In genomic region chr3:184289426-184289938, GRCh38 we compare ENCODE assay signal across 9 cellular contexts. TPM values are rescaled to one million over a fixed set of nuclear protein-coding genes. Genes with fewer than 3 reads are reported as not detected.
DNase-seq lines count a peak whose midpoint lies in the region; ATAC-seq, FAIRE-seq and TF ChIP-seq lines count a peak whose summit lies in the region.
"Had no signal": no experiment of that assay in that cellular context is flagged by ENCODE, and none has a peak within 500 bp of the region (broad histone marks: within the 10 kb centered on the region; RNA-seq: fewer than 3 reads in every experiment).

No MANE protein-coding gene starts in this region.

- TF ChIP-seq CTCF in fibroblast of villous mesenchyme (IDR thresholded peaks at IDR 0.05; ENCODE audit: insufficient read depth, low read depth, low read length) (peak; percentile 69), parathyroid adenoma (IDR thresholded peaks at IDR 0.05) (peak; percentile 69), omental fat pad (IDR thresholded peaks at IDR 0.05) (no peak)

- no peak for FAIRE-seq in RCC 7860 (lab: Jason Lieb, UNC)

- H3K9me3 ChIP-seq in parathyroid adenoma (ENCODE audit: control insufficient read depth, low read length), result no peaks in the 10 kb centered on the region

- no peaks in the 10 kb centered on the region for H3K36me3 Mint-ChIP-seq in activated T-helper 1 cell treated with anti-CD3 and anti-CD28 coated beads, Interleukin-12 subunit alpha, Interleukin-12 subunit beta, Interleukin-2, Interleukin-4 antibody, amounts not matched to agents 30 ng/mL and 10 ng/mL and 1 ng/mL, durations not matched to agents 14 hours and 24 hours and 36 hours (ENCODE audit: low read depth)

- H3K27me3 ChIP-seq in parathyroid adenoma (ENCODE audit: control insufficient read depth, insufficient read depth, low read length), result no peaks in the 10 kb centered on the region

- H3K4me1 ChIP-seq in parathyroid adenoma, result peaks cover 2% of the 10 kb centered on the region

- no peak for ATAC-seq in omental fat pad (ENCODE audit: low FRiP score)
- ATAC-seq in GM18519 (IDR thresholded peaks at IDR 0.05; ENCODE audit: low FRiP score, unreplicated experiment), result no peak

- H3K9ac ChIP-seq in parathyroid adenoma, result no peak overlapping the region

- intact Hi-C loops in activated T-helper 1 cell treated with anti-CD3 and anti-CD28 coated beads, Interleukin-12 subunit alpha, Interleukin-12 subunit beta, Interleukin-2, Interleukin-4 antibody, amounts not matched to agents 30 ng/mL and 10 ng/mL and 1 ng/mL, durations not matched to agents 14 hours and 24 hours and 36 hours (cut with micrococcal nuclease), result loop anchor here (1.0 to 2.0 kb wide), 4 partner anchors 39 to 394 kb away; partner anchors contain the start of gene ABCC5

- no peak overlapping the region for H3K4me2 ChIP-seq in parathyroid adenoma (ENCODE audit: low read length)

- no peaks in the 10 kb centered on the region for H3K9me3 Mint-ChIP-seq in activated T-helper 1 cell treated with anti-CD3 and anti-CD28 coated beads, Interleukin-12 subunit alpha, Interleukin-12 subunit beta, Interleukin-2, Interleukin-4 antibody, amounts not matched to agents 30 ng/mL and 10 ng/mL and 1 ng/mL, durations not matched to agents 14 hours and 24 hours and 36 hours
- H3K9me3 Mint-ChIP-seq: T-helper 1 cell treated with Interleukin-12 subunit alpha and Interleukin-12 subunit beta and Interleukin-4 antibody, amounts not matched to agents 30 μg/mL and 1 μg/mL, for 36 hours had no signal

- no peak overlapping the region for H3K4me3 Mint-ChIP-seq in activated T-helper 1 cell treated with anti-CD3 and anti-CD28 coated beads, Interleukin-12 subunit alpha, Interleukin-12 subunit beta, Interleukin-2, Interleukin-4 antibody, amounts not matched to agents 30 ng/mL and 10 ng/mL and 1 ng/mL, durations not matched to agents 14 hours and 24 hours and 36 hours
- H3K4me3 Mint-ChIP-seq: T-helper 1 cell treated with Interleukin-12 subunit alpha and Interleukin-12 subunit beta and Interleukin-4 antibody, amounts not matched to agents 30 μg/mL and 1 μg/mL, for 36 hours had no signal

- H3K79me2 ChIP-seq in parathyroid adenoma, result no peaks in the 10 kb centered on the region

- H3K27me3 Mint-ChIP-seq in activated T-helper 1 cell treated with anti-CD3 and anti-CD28 coated beads, Interleukin-12 subunit alpha, Interleukin-12 subunit beta, Interleukin-2, Interleukin-4 antibody, amounts not matched to agents 30 ng/mL and 10 ng/mL and 1 ng/mL, durations not matched to agents 14 hours and 24 hours and 36 hours (ENCODE audit: insufficient read depth), result peaks cover 10% of the 10 kb centered on the region

- H3K4me3 ChIP-seq in fibroblast of villous mesenchyme (ENCODE audit: low read depth, low read length) (no peak overlapping the region), parathyroid adenoma (ENCODE audit: low read depth, low read length) (no peak overlapping the region)

- no peak overlapping the region for H3K27ac ChIP-seq in parathyroid adenoma

- no peak overlapping the region for H2AFZ ChIP-seq in parathyroid adenoma

- DNase-seq in DMS79 (lab: John Stamatoyannopoulos, UW) (peak; percentile 17), LHCN-M2 (ENCODE audit: low read depth) (peak; percentile 54), RCC 7860 (ENCODE audit: low spot score) (peak; percentile 27), fibroblast of villous mesenchyme (ENCODE audit: low read depth) (peak; percentile 51), omental fat pad (ENCODE audit: low spot score) (no peak)
- DNase-seq in activated T-helper 1 cell treated with anti-CD3 and anti-CD28 coated beads, Interleukin-12 subunit alpha, Interleukin-12 subunit beta, Interleukin-2, Interleukin-4 antibody, amounts not matched to agents 30 ng/mL and 10 ng/mL and 1 ng/mL, durations not matched to agents 14 hours and 24 hours and 36 hours (ENCODE audit: low spot score), result peak; percentile 46

- H3K27ac Mint-ChIP-seq in activated T-helper 1 cell treated with anti-CD3 and anti-CD28 coated beads, Interleukin-12 subunit alpha, Interleukin-12 subunit beta, Interleukin-2, Interleukin-4 antibody, amounts not matched to agents 30 ng/mL and 10 ng/mL and 1 ng/mL, durations not matched to agents 14 hours and 24 hours and 36 hours, result no peak overlapping the region
- H3K27ac Mint-ChIP-seq: T-helper 1 cell treated with Interleukin-12 subunit alpha and Interleukin-12 subunit beta and Interleukin-4 antibody, amounts not matched to agents 30 μg/mL and 1 μg/mL, for 36 hours had no signal

- H3K4me1 Mint-ChIP-seq in activated T-helper 1 cell treated with anti-CD3 and anti-CD28 coated beads, Interleukin-12 subunit alpha, Interleukin-12 subunit beta, Interleukin-2, Interleukin-4 antibody, amounts not matched to agents 30 ng/mL and 10 ng/mL and 1 ng/mL, durations not matched to agents 14 hours and 24 hours and 36 hours (ENCODE audit: low read depth), result peaks cover 7% of the 10 kb centered on the region

- H3K36me3 ChIP-seq in parathyroid adenoma (ENCODE audit: control insufficient read depth, insufficient read depth, low read length), result no peaks in the 10 kb centered on the region

RNA-seq across cellular contexts. Expression of gene PSMD2, which starts 9.6 kb away (rescaled TPM):
- 623 and 688 TPM in 2 replicates for total RNA-seq in LHCN-M2 (2014; rRNA removed)
- 515 TPM for polyA plus RNA-seq in LHCN-M2 (2012)
- 251 and 255 TPM in 2 replicates for total RNA-seq in activated T-helper 1 cell treated with anti-CD3 and anti-CD28 coated beads, Interleukin-12 subunit alpha, Interleukin-12 subunit beta, Interleukin-2, Interleukin-4 antibody, amounts not matched to agents 30 ng/mL and 10 ng/mL and 1 ng/mL, durations not matched to agents 14 hours and 24 hours and 36 hours
- 364 and 388 TPM in 2 replicates for total RNA-seq in fibroblast of villous mesenchyme
- total RNA-seq in omental fat pad, result 100 to 1,000 TPM; 160 to 319 (median 213) TPM

RNA-seq across cellular contexts. Expression of gene ECE2, which starts 13.7 kb away (rescaled TPM):
- not detected in 2 replicates for total RNA-seq in LHCN-M2 (2014; rRNA removed)
- polyA plus RNA-seq in LHCN-M2 (2012), result not detected
- total RNA-seq in activated T-helper 1 cell treated with anti-CD3 and anti-CD28 coated beads, Interleukin-12 subunit alpha, Interleukin-12 subunit beta, Interleukin-2, Interleukin-4 antibody, amounts not matched to agents 30 ng/mL and 10 ng/mL and 1 ng/mL, durations not matched to agents 14 hours and 24 hours and 36 hours, result not detected in 2 replicates
- not detected in 2 replicates for total RNA-seq in fibroblast of villous mesenchyme
- total RNA-seq in omental fat pad, result not detected

RNA-seq across cellular contexts. Expression of gene EIF4G1, which starts 24.9 kb away (rescaled TPM):
- total RNA-seq in LHCN-M2 (2014; rRNA removed), result 302 and 321 TPM in 2 replicates
- 221 TPM for polyA plus RNA-seq in LHCN-M2 (2012)
- 657 and 706 TPM in 2 replicates for total RNA-seq in activated T-helper 1 cell treated with anti-CD3 and anti-CD28 coated beads, Interleukin-12 subunit alpha, Interleukin-12 subunit beta, Interleukin-2, Interleukin-4 antibody, amounts not matched to agents 30 ng/mL and 10 ng/mL and 1 ng/mL, durations not matched to agents 14 hours and 24 hours and 36 hours
- 252 and 288 TPM in 2 replicates for total RNA-seq in fibroblast of villous mesenchyme
- 100 to 1,000 TPM; 235 to 471 (median 268) TPM for total RNA-seq in omental fat pad

RNA-seq across cellular contexts. Expression of gene CAMK2N2, which starts 28.1 kb away (rescaled TPM):
- total RNA-seq in LHCN-M2 (2014; rRNA removed) (0.69 TPM in 1 of 2 replicates, not detected in the other), fibroblast of villous mesenchyme (under 0.01 TPM in 1 of 2 replicates, not detected in the other), omental fat pad (under 1 TPM in 1 of 4 donors, not detected in 3; 0.28 TPM)
- 1.3 TPM for polyA plus RNA-seq in LHCN-M2 (2012)
- 0.15 and 0.52 TPM in 2 replicates for total RNA-seq in activated T-helper 1 cell treated with anti-CD3 and anti-CD28 coated beads, Interleukin-12 subunit alpha, Interleukin-12 subunit beta, Interleukin-2, Interleukin-4 antibody, amounts not matched to agents 30 ng/mL and 10 ng/mL and 1 ng/mL, durations not matched to agents 14 hours and 24 hours and 36 hours

RNA-seq across cellular contexts. Expression of gene EEF1AKMT4, which starts 40.0 kb away (rescaled TPM):
- total RNA-seq in LHCN-M2 (2014; rRNA removed) (2.9 and 5.2 TPM in 2 replicates), fibroblast of villous mesenchyme (3.9 and 5.6 TPM in 2 replicates), omental fat pad (10 to 100 TPM in 1 of 4 donors, 1 to 10 TPM in 3; 1.7 to 14.8 (median 5.5) TPM)
- 3.9 TPM for polyA plus RNA-seq in LHCN-M2 (2012)
- total RNA-seq in activated T-helper 1 cell treated with anti-CD3 and anti-CD28 coated beads, Interleukin-12 subunit alpha, Interleukin-12 subunit beta, Interleukin-2, Interleukin-4 antibody, amounts not matched to agents 30 ng/mL and 10 ng/mL and 1 ng/mL, durations not matched to agents 14 hours and 24 hours and 36 hours, result 13.5 and 15.2 TPM in 2 replicates

Comparison
In these comparisons a context has a peak if more than half of its experiments do, and no peak if none do; other contexts are left out.
1. CTCF ChIP-seq: peak in fibroblast of villous mesenchyme (single experiment) and parathyroid adenoma (single experiment); none in omental fat pad (0 of 3).